Comparison of ENCODE assay signal across 1 cellular context in genomic region chr7:23184709-23185354, GRCh38.
TF ChIP-seq lines count a peak whose summit lies in the region.

No MANE protein-coding gene starts in this region.

TF ChIP-seq in HCT116, 20 proteins besides CTCF, POLR2A, EP300 and RAD21:
- TF ChIP-seq REST (IDR thresholded peaks at IDR 0.05; ENCODE audit: low read depth): no peak
- TF ChIP-seq POLR2AphosphoS5 (IDR thresholded peaks at IDR 0.05; ENCODE audit: low read depth, low read length): no peak
- TF ChIP-seq YY1 (IDR thresholded peaks at IDR 0.05; ENCODE audit: extremely low read depth, insufficient replicate concordance, low read depth, low read length): peak; percentile 11
- no peak for TF ChIP-seq ATF3 (IDR thresholded peaks at IDR 0.05)
